29 cellular contexts compared by ENCODE assay signal in genomic region chr16:30768583-30769181, GRCh38. TPM values are rescaled to one million over a fixed set of nuclear protein-coding genes. Genes with fewer than 3 reads are reported as not detected.
DNase-seq lines count a peak whose midpoint lies in the region; ATAC-seq, FAIRE-seq and TF ChIP-seq lines count a peak whose summit lies in the region.
"Had no signal": no experiment of that assay in that cellular context is flagged by ENCODE, and none has a peak within 500 bp of the region (broad histone marks: within the 10 kb centered on the region; RNA-seq: fewer than 3 reads in every experiment).

No MANE protein-coding gene starts in this region.

- H3K9me2 ChIP-seq in OCI-LY7 (ENCODE audit: insufficient read depth, low read length): no peaks in the 10 kb centered on the region

- H3K79me2 ChIP-seq in OCI-LY7 (ENCODE audit: insufficient read depth, low read depth, low read length) (peaks cover under 1% of the 10 kb centered on the region; the same call in 1 of the 2 replicates), K562 (ENCODE audit: control insufficient read depth, insufficient read depth, low read length) (peaks cover 9% of the 10 kb centered on the region)

- H3K9me1 ChIP-seq in K562 (ENCODE audit: control insufficient read depth, insufficient read depth, low read length): no peaks in the 10 kb centered on the region

- no peak for FAIRE-seq in K562 (lab: Jason Lieb, UNC)

- TF ChIP-seq CTCF in OCI-LY7 (conservative IDR thresholded peaks at IDR 0.05; ENCODE audit: low read length): no peak
- TF ChIP-seq CTCF in K562 (IDR thresholded peaks at IDR 0.05 in 2 of 3, conservative IDR thresholded peaks at IDR 0.05 in 1 of 3; ENCODE audit: insufficient read depth in 2 of 3, low read depth in 1 of 3, low read length in 3 of 3): no peak
- no peak for TF ChIP-seq CTCF in lower lobe of right lung (IDR thresholded peaks at IDR 0.05)
- no peak for TF ChIP-seq CTCF in upper lobe of right lung (IDR thresholded peaks at IDR 0.05)
- no peak for TF ChIP-seq CTCF in adrenal gland (IDR thresholded peaks at IDR 0.05)

- no peak for TF ChIP-seq RAD21 in K562 (CRISPR knock-in tag; conservative IDR thresholded peaks at IDR 0.05 in 1 of 2, IDR thresholded peaks at IDR 0.05 in 1 of 2)

- no peaks in the 10 kb centered on the region for H3K9me3 Mint-ChIP-seq in activated naive CD8-positive, alpha-beta T cell treated with anti-CD3 and anti-CD28 coated beads, Interleukin-2, amount 50 U/mL, for 24 hours
- H3K9me3 Mint-ChIP-seq: activated B cell treated with CpG ODN at 0.5 μM for 24 hours; activated naive CD4-positive, alpha-beta T cell treated with anti-CD3 and anti-CD28 coated beads for 36 hours; naive thymus-derived CD4-positive, alpha-beta T cell had no signal

- H3K4me1 Mint-ChIP-seq in activated naive CD8-positive, alpha-beta T cell treated with anti-CD3 and anti-CD28 coated beads, Interleukin-2, amount 50 U/mL, for 24 hours: peaks cover 6% of the 10 kb centered on the region

- H3K27ac ChIP-seq in OCI-LY7 (ENCODE audit: low read depth, low read length, poor library complexity, severe bottlenecking) (no peak overlapping the region), K562 (ENCODE audit: extremely low read depth, low read depth, low read length) (no peak overlapping the region), lower lobe of right lung (no peak overlapping the region), upper lobe of right lung (no peak overlapping the region), adrenal gland (no peak overlapping the region)
- H3K27ac ChIP-seq: BLaER1 treated with 17β-estradiol and CSF1 and Interleukin-3, amounts not matched to agents 10 nM and 100 nM; coronary artery; psoas muscle; RWPE1; tibial nerve had no signal

- intact Hi-C loops in OCI-LY7 (cut with micrococcal nuclease; ENCODE audit: unreplicated experiment) (no loop called here), K562 (cut with micrococcal nuclease) (no loop called here), lower lobe of right lung (cut with DNase I) (no loop called here), upper lobe of right lung (cut with DNase I) (loop anchor here (10.0 kb wide), 1 partner anchor 54 kb away; no protein-coding TSS in a partner anchor), adrenal gland (cut with DNase I) (no loop called here)

- ATAC-seq in K562 (no peak), lower lobe of right lung (no peak), upper lobe of right lung (no peak), GM19455 (IDR thresholded peaks at IDR 0.05; ENCODE audit: unreplicated experiment) (no peak)
- no peak for ATAC-seq in activated naive CD8-positive, alpha-beta T cell treated with anti-CD3 and anti-CD28 coated beads, Interleukin-2, amount 50 U/mL, for 24 hours
- ATAC-seq: psoas muscle, sciatic nerve had no signal

- H3K9me3 ChIP-seq in OCI-LY7 (ENCODE audit: low read length) (no peaks in the 10 kb centered on the region), K562 (replicated peaks; ENCODE audit: control insufficient read depth, insufficient read depth, low read depth, low read length) (no peaks in the 10 kb centered on the region), lower lobe of right lung (no peaks in the 10 kb centered on the region), upper lobe of right lung (no peaks in the 10 kb centered on the region), adrenal gland (replicated peaks in 1 of 3) (no peaks in the 10 kb centered on the region)
- H3K9me3 ChIP-seq: BLaER1 treated with 17β-estradiol and CSF1 and Interleukin-3, amounts not matched to agents 10 nM and 100 nM; psoas muscle; tibial nerve had no signal

- whole genome bisulfite sequencing in K562 (ENCODE audit: insufficient coverage, low coverage, missing lambda C conversion rate): 94% methylated on average over 22 of the region's 23 CpGs
- 92 to 94% (median 94%) methylated on average over 22 to 23 of the region's 23 CpGs for WGBS in adrenal gland, 4 donors

- CTCF ChIA-PET in OCI-LY7 (lab: Charles Lee; ENCODE audit: unreplicated experiment): no interaction called here
- CTCF ChIA-PET in K562 (lab: Yijun Ruan, JAX; ENCODE audit: low intra/inter-chr PET ratio): no interaction called here

- H3K27me3 ChIP-seq in K562 (ENCODE audit: control insufficient read depth in 2 of 2, insufficient read depth in 2 of 2, low read length in 2 of 2) (no peaks in the 10 kb centered on the region), lower lobe of right lung (ENCODE audit: low read depth) (no peaks in the 10 kb centered on the region), upper lobe of right lung (no peaks in the 10 kb centered on the region), adrenal gland (no peaks in the 10 kb centered on the region)
- H3K27me3 ChIP-seq: BLaER1 treated with 17β-estradiol and CSF1 and Interleukin-3, amounts not matched to agents 10 nM and 100 nM; tibial nerve had no signal

- POLR2A ChIA-PET in OCI-LY7 (lab: Charles Lee): no interaction called here
- POLR2A ChIA-PET in K562 (lab: Yijun Ruan, JAX): interaction anchor here (1.0 to 2.9 kb wide), 5 partner anchors 10 to 21 kb away, joined by 3 to 14 read pairs (median 3); partner anchors contain the start of gene PHKG2

- H2AFZ ChIP-seq in OCI-LY7 (ENCODE audit: low read length) (no peak overlapping the region), K562 (ENCODE audit: low read depth, low read length) (no peak overlapping the region)

- H3K4me3 ChIP-seq in OCI-LY7 (ENCODE audit: low read depth, low read length, poor library complexity, severe bottlenecking) (no peak overlapping the region), K562 (no peak overlapping the region), lower lobe of right lung (no peak overlapping the region), upper lobe of right lung (no peak overlapping the region), adrenal gland (no peak overlapping the region)
- H3K4me3 ChIP-seq: BLaER1 treated with 17β-estradiol and CSF1 and Interleukin-3, amounts not matched to agents 10 nM and 100 nM; coronary artery; psoas muscle; tibial nerve had no signal

- H3K4me2 ChIP-seq in OCI-LY7 (ENCODE audit: low read length): no peak overlapping the region
- no peak overlapping the region for H3K4me2 ChIP-seq in K562 (ENCODE audit: insufficient read depth, low read length)
- H3K4me2 ChIP-seq: BLaER1 treated with 17β-estradiol and CSF1 and Interleukin-3, amounts not matched to agents 10 nM and 100 nM had no signal

- no peak overlapping the region for H3K4me3 Mint-ChIP-seq in activated naive CD8-positive, alpha-beta T cell treated with anti-CD3 and anti-CD28 coated beads, Interleukin-2, amount 50 U/mL, for 24 hours
- H3K4me3 Mint-ChIP-seq: activated B cell treated with CpG ODN at 0.5 μM for 24 hours; activated naive CD4-positive, alpha-beta T cell treated with anti-CD3 and anti-CD28 coated beads for 36 hours; naive thymus-derived CD4-positive, alpha-beta T cell had no signal

- DNase-seq in OCI-LY7 (ENCODE audit: low spot score): no peak
- DNase-seq in K562 (ENCODE audit: extremely low read depth in 1 of 4, low spot score in 3 of 4): no peak
- DNase-seq in lower lobe of right lung: peak; percentile 29
- DNase-seq in upper lobe of right lung: peak; percentile 48
- no peak for DNase-seq in adrenal gland
- no peak for DNase-seq in activated naive CD8-positive, alpha-beta T cell treated with anti-CD3 and anti-CD28 coated beads, Interleukin-2, amount 50 U/mL, for 24 hours
- DNase-seq: activated B cell treated with CpG ODN at 0.5 μM for 24 hours; activated naive CD4-positive, alpha-beta T cell treated with anti-CD3 and anti-CD28 coated beads for 36 hours; amygdala; DND-41; effector CD8-positive, alpha-beta T cell; erythroblast; GF-D8; GOT3; naive thymus-derived CD4-positive, alpha-beta T cell; NCI-H1092; NCI-H1694; NCI-H446 treated with DMSO at 0.1 percent for 48 hours; NCI-H82; occipital lobe; psoas muscle; stimulated activated CD4-positive, alpha-beta T cell treated with anti-CD3 and anti-CD28 coated beads, Interleukin-4, amount 100 ng/mL, for 1 hour; T-helper 1 cell had no signal

- peak overlapping the region in 1 of 2 experiments; percentile 13; a peak in 1 of 4 replicates for H3K9ac ChIP-seq in K562 (ENCODE audit: insufficient read depth in 1 of 2, low read depth in 2 of 2, low read length in 2 of 2)

- H3K4me1 ChIP-seq in OCI-LY7 (ENCODE audit: insufficient read depth, low read length, poor library complexity, severe bottlenecking) (peaks cover 19% of the 10 kb centered on the region), K562 (replicated peaks in 1 of 2; ENCODE audit: control insufficient read depth in 2 of 2, insufficient read depth in 2 of 2, low read length in 2 of 2) (peaks cover 1 to 21% of the 10 kb centered on the region in 2 experiments; a peak in 4 of 5 replicates), lower lobe of right lung (peaks cover 5% of the 10 kb centered on the region), upper lobe of right lung (peaks cover 5% of the 10 kb centered on the region), adrenal gland (replicated peaks in 1 of 2) (peaks cover 4 to 8% of the 10 kb centered on the region in 2 donors)

- no peaks in the 10 kb centered on the region for H4K20me1 ChIP-seq in OCI-LY7 (ENCODE audit: insufficient read depth, low read length)
- H4K20me1 ChIP-seq in K562 (replicated peaks; ENCODE audit: control insufficient read depth, insufficient read depth, low read length): 0 out of 2 replicates have a peak, but pooled peaks cover 5% of the 10 kb centered on the region

- no peaks in the 10 kb centered on the region for H3K27me3 Mint-ChIP-seq in activated naive CD8-positive, alpha-beta T cell treated with anti-CD3 and anti-CD28 coated beads, Interleukin-2, amount 50 U/mL, for 24 hours
- H3K27me3 Mint-ChIP-seq: activated B cell treated with CpG ODN at 0.5 μM for 24 hours; naive thymus-derived CD4-positive, alpha-beta T cell had no signal

- TF ChIP-seq POLR2A in K562 (conservative IDR thresholded peaks at IDR 0.05) (no peak), adrenal gland (IDR thresholded peaks at IDR 0.05) (no peak)

- no peak overlapping the region for H3K27ac Mint-ChIP-seq in activated naive CD8-positive, alpha-beta T cell treated with anti-CD3 and anti-CD28 coated beads, Interleukin-2, amount 50 U/mL, for 24 hours

- BruUV-seq in OCI-LY7 (replicated peaks; lab: Mats Ljungman, UMichigan) (TSS peak; percentile 69), K562 (replicated peaks; lab: Mats Ljungman, UMichigan) (TSS peak; percentile 30)

- H3K36me3 ChIP-seq in OCI-LY7 (ENCODE audit: insufficient read depth, low read length): peaks cover 100% of the 10 kb centered on the region
- peaks cover 98% of the 10 kb centered on the region for H3K36me3 ChIP-seq in K562 (ENCODE audit: control insufficient read depth, insufficient read depth, low read length)
- H3K36me3 ChIP-seq in lower lobe of right lung: peaks cover 100% of the 10 kb centered on the region
- H3K36me3 ChIP-seq in upper lobe of right lung: peaks cover 99% of the 10 kb centered on the region
- peaks cover 0 to 100% of the 10 kb centered on the region in 2 donors for H3K36me3 ChIP-seq in adrenal gland (replicated peaks in 1 of 2)

- in situ Hi-C loops in K562 (cut with MboI): no loop called here

- TF ChIP-seq EP300 in K562 (IDR thresholded peaks at IDR 0.05; ENCODE audit: low read length): no peak

- H3K36me3 Mint-ChIP-seq in activated naive CD8-positive, alpha-beta T cell treated with anti-CD3 and anti-CD28 coated beads, Interleukin-2, amount 50 U/mL, for 24 hours (ENCODE audit: low read depth): peaks cover 58% of the 10 kb centered on the region

RNA-seq across cellular contexts. Expression of gene RNF40, which starts 6.6 kb away (rescaled TPM):
- 54.8 and 70.5 TPM in 2 replicates for total RNA-seq in OCI-LY7 (2014; rRNA removed; shearing (Covaris generic))
- 108 and 120 TPM in 2 replicates for total RNA-seq in OCI-LY7 (2022)
- total RNA-seq in K562 (2011; cell fraction: chromatin; rRNA removed; ENCODE audit: low replicate concordance): 149 and 268 TPM in 2 replicates
- total RNA-seq in K562 (2011; cell fraction: nucleolus; rRNA removed): 112 and 115 TPM in 2 replicates
- 105 and 116 TPM in 2 replicates for total RNA-seq in K562 (2011; cell fraction: nucleoplasm; rRNA removed)
- total RNA-seq in K562 (2014; rRNA removed): 81.9 and 95.6 TPM in 2 replicates
- 73.7 and 81.5 TPM in 2 replicates for total RNA-seq in K562 (2014; rRNA removed; fragmentation: Illumina TruSeq; extraction: Trizol)
- total RNA-seq in K562 (2015; rRNA removed; fragmentation: Illumina TruSeq; extraction: Trizol): 76.4 and 82.9 TPM in 2 replicates
- total RNA-seq in K562 (2021): 124 and 129 TPM in 2 replicates
- polyA plus RNA-seq in K562 (2011; rRNA removed): 91.7 and 97.8 TPM in 2 replicates
- 60.8 and 77.4 TPM in 2 replicates for polyA plus RNA-seq in K562 (2011; cell fraction: cytosol; rRNA removed)
- 137 and 170 TPM in 2 replicates for polyA plus RNA-seq in K562 (2011; cell fraction: nucleus; rRNA removed)
- polyA plus RNA-seq in K562 (2012): 78.5 and 80.4 TPM in 2 replicates
- 107 and 115 TPM in 2 replicates for polyA plus RNA-seq in K562 (2014; fragmentation: Illumina TruSeq; extraction: Trizol)
- 1 to 10 TPM; 6.2 to 9.1 TPM for polyA plus RNA-seq in K562 (2014; fragmentation: Nextera tagmentation; extraction: Ambion mirVana)
- 68.2 and 75.6 TPM in 2 replicates for polyA plus RNA-seq in K562 (2014; rRNA removed)
- polyA minus RNA-seq in K562 (2011; rRNA and poly(A)+ RNA removed): 89.9 and 91.7 TPM in 2 replicates
- 61.7 and 77.1 TPM in 2 replicates for polyA minus RNA-seq in K562 (2011; cell fraction: cytosol; rRNA and poly(A)+ RNA removed)
- polyA minus RNA-seq in K562 (2011; cell fraction: nucleus; rRNA and poly(A)+ RNA removed): 39.2 and 51.2 TPM in 2 replicates
- total RNA-seq in lower lobe of right lung: 95.9 TPM
- total RNA-seq in upper lobe of right lung: 93.6 TPM
- total RNA-seq in adrenal gland: 100 to 1,000 TPM in 7 of 8 donors, 10 to 100 TPM in 1; 86.9 to 164 (median 109) TPM
- polyA plus RNA-seq in adrenal gland: 100 to 1,000 TPM; 121 to 143 (median 137) TPM

RNA-seq across cellular contexts. Expression of gene CFAP119, which starts 6.8 kb away (rescaled TPM):
- total RNA-seq in OCI-LY7 (2014; rRNA removed; shearing (Covaris generic)): 20.7 and 27.4 TPM in 2 replicates
- total RNA-seq in OCI-LY7 (2022) (25.0 and 27.4 TPM in 2 replicates), K562 (2014; rRNA removed) (16.1 and 18.5 TPM in 2 replicates), K562 (2014; rRNA removed; fragmentation: Illumina TruSeq; extraction: Trizol) (4.2 and 6.1 TPM in 2 replicates), K562 (2015; rRNA removed; fragmentation: Illumina TruSeq; extraction: Trizol) (7.0 and 7.4 TPM in 2 replicates), K562 (2021) (18.4 and 20.0 TPM in 2 replicates), lower lobe of right lung (11.1 TPM), upper lobe of right lung (5.5 TPM), adrenal gland (10 to 100 TPM in 2 of 8 donors, 1 to 10 TPM in 6; 2.3 to 12.8 (median 7.4) TPM)
- total RNA-seq in K562 (2011; cell fraction: chromatin; rRNA removed; ENCODE audit: low replicate concordance): 23.0 and 52.3 TPM in 2 replicates
- 44.0 and 46.5 TPM in 2 replicates for total RNA-seq in K562 (2011; cell fraction: nucleolus; rRNA removed)
- total RNA-seq in K562 (2011; cell fraction: nucleoplasm; rRNA removed): 24.7 and 39.0 TPM in 2 replicates
- polyA plus RNA-seq in K562 (2011; rRNA removed) (13.5 and 16.3 TPM in 2 replicates), K562 (2014; fragmentation: Illumina TruSeq; extraction: Trizol) (9.0 and 9.6 TPM in 2 replicates), K562 (2014; fragmentation: Nextera tagmentation; extraction: Ambion mirVana) (1 to 10 TPM; 5.5 to 6.2 TPM), K562 (2014; rRNA removed) (33.7 and 38.2 TPM in 2 replicates), adrenal gland (10 to 100 TPM in 2 of 3 donors, 1 to 10 TPM in 1; 6.3 to 37.6 (median 24.6) TPM)
- polyA plus RNA-seq in K562 (2011; cell fraction: cytosol; rRNA removed): 10.6 and 19.6 TPM in 2 replicates
- 107 and 225 TPM in 2 replicates for polyA plus RNA-seq in K562 (2011; cell fraction: nucleus; rRNA removed)
- 14.9 and 20.9 TPM in 2 replicates for polyA plus RNA-seq in K562 (2012)
- 1.2 and 2.5 TPM in 2 replicates for polyA minus RNA-seq in K562 (2011; rRNA and poly(A)+ RNA removed)
- polyA minus RNA-seq in K562 (2011; cell fraction: cytosol; rRNA and poly(A)+ RNA removed): 3.8 and 4.2 TPM in 2 replicates
- polyA minus RNA-seq in K562 (2011; cell fraction: nucleus; rRNA and poly(A)+ RNA removed): 16.9 and 21.3 TPM in 2 replicates

RNA-seq across cellular contexts. Expression of gene ZNF629, which starts 18.3 kb away (rescaled TPM):
- 1.9 and 2.5 TPM in 2 replicates for total RNA-seq in OCI-LY7 (2014; rRNA removed; shearing (Covaris generic))
- total RNA-seq in OCI-LY7 (2022): 1.0 and 1.1 TPM in 2 replicates
- total RNA-seq in K562 (2011; cell fraction: chromatin; rRNA removed; ENCODE audit: low replicate concordance): 6.8 and 16.5 TPM in 2 replicates
- total RNA-seq in K562 (2011; cell fraction: nucleolus; rRNA removed): 8.6 and 11.3 TPM in 2 replicates
- 6.7 and 7.3 TPM in 2 replicates for total RNA-seq in K562 (2011; cell fraction: nucleoplasm; rRNA removed)
- total RNA-seq in K562 (2014; rRNA removed): 13.8 and 14.9 TPM in 2 replicates
- total RNA-seq in K562 (2014; rRNA removed; fragmentation: Illumina TruSeq; extraction: Trizol): 6.7 and 7.3 TPM in 2 replicates
- 9.2 and 10.0 TPM in 2 replicates for total RNA-seq in K562 (2015; rRNA removed; fragmentation: Illumina TruSeq; extraction: Trizol)
- 16.5 and 18.8 TPM in 2 replicates for total RNA-seq in K562 (2021)
- polyA plus RNA-seq in K562 (2011; rRNA removed): 2.6 and 4.4 TPM in 2 replicates
- 4.0 and 5.6 TPM in 2 replicates for polyA plus RNA-seq in K562 (2011; cell fraction: cytosol; rRNA removed)
- polyA plus RNA-seq in K562 (2011; cell fraction: nucleus; rRNA removed): 7.1 and 10.9 TPM in 2 replicates
- 12.0 and 13.0 TPM in 2 replicates for polyA plus RNA-seq in K562 (2012)
- polyA plus RNA-seq in K562 (2014; fragmentation: Illumina TruSeq; extraction: Trizol): 11.6 and 12.4 TPM in 2 replicates
- polyA plus RNA-seq in K562 (2014; fragmentation: Nextera tagmentation; extraction: Ambion mirVana): under 1 TPM; 0.44 to 0.66 TPM
- polyA plus RNA-seq in K562 (2014; rRNA removed): 6.1 and 7.4 TPM in 2 replicates
- polyA minus RNA-seq in K562 (2011; rRNA and poly(A)+ RNA removed): 4.2 and 5.3 TPM in 2 replicates
- polyA minus RNA-seq in K562 (2011; cell fraction: cytosol; rRNA and poly(A)+ RNA removed): 9.2 and 9.8 TPM in 2 replicates
- polyA minus RNA-seq in K562 (2011; cell fraction: nucleus; rRNA and poly(A)+ RNA removed): 8.3 and 11.2 TPM in 2 replicates
- 11.9 TPM for total RNA-seq in lower lobe of right lung
- 13.3 TPM for total RNA-seq in upper lobe of right lung
- total RNA-seq in adrenal gland: 10 to 100 TPM; 19.5 to 27.0 (median 24.3) TPM
- polyA plus RNA-seq in adrenal gland: 10 to 100 TPM in 2 of 3 donors, 1 to 10 TPM in 1; 7.9 to 14.7 (median 13.6) TPM

RNA-seq across cellular contexts. Expression of gene PHKG2, which starts 20.5 kb away (rescaled TPM):
- total RNA-seq in OCI-LY7 (2014; rRNA removed; shearing (Covaris generic)): 37.6 and 40.5 TPM in 2 replicates
- total RNA-seq in OCI-LY7 (2022) (41.9 and 46.5 TPM in 2 replicates), K562 (2014; rRNA removed) (30.7 and 45.9 TPM in 2 replicates), K562 (2014; rRNA removed; fragmentation: Illumina TruSeq; extraction: Trizol) (18.3 and 21.2 TPM in 2 replicates), K562 (2015; rRNA removed; fragmentation: Illumina TruSeq; extraction: Trizol) (23.9 and 25.2 TPM in 2 replicates), K562 (2021) (39.7 and 40.7 TPM in 2 replicates), lower lobe of right lung (25.5 TPM), upper lobe of right lung (26.0 TPM), adrenal gland (10 to 100 TPM; 25.4 to 48.3 (median 35.1) TPM)
- total RNA-seq in K562 (2011; cell fraction: chromatin; rRNA removed; ENCODE audit: low replicate concordance): 128 and 290 TPM in 2 replicates
- total RNA-seq in K562 (2011; cell fraction: nucleolus; rRNA removed): 161 and 163 TPM in 2 replicates
- total RNA-seq in K562 (2011; cell fraction: nucleoplasm; rRNA removed): 157 and 194 TPM in 2 replicates
- polyA plus RNA-seq in K562 (2011; rRNA removed) (44.1 and 54.4 TPM in 2 replicates), K562 (2014; fragmentation: Illumina TruSeq; extraction: Trizol) (39.2 and 41.0 TPM in 2 replicates), K562 (2014; fragmentation: Nextera tagmentation; extraction: Ambion mirVana) (10 to 100 TPM in 1 of 2 experiments, 1 to 10 TPM in 1; 5.8 to 14.1 TPM), K562 (2014; rRNA removed) (50.4 and 54.2 TPM in 2 replicates), adrenal gland (10 to 100 TPM; 18.7 to 82.8 (median 58.5) TPM)
- 44.6 and 56.8 TPM in 2 replicates for polyA plus RNA-seq in K562 (2011; cell fraction: cytosol; rRNA removed)
- 182 and 233 TPM in 2 replicates for polyA plus RNA-seq in K562 (2011; cell fraction: nucleus; rRNA removed)
- 30.6 and 41.6 TPM in 2 replicates for polyA plus RNA-seq in K562 (2012)
- 19.6 and 26.2 TPM in 2 replicates for polyA minus RNA-seq in K562 (2011; rRNA and poly(A)+ RNA removed)
- 14.9 and 17.4 TPM in 2 replicates for polyA minus RNA-seq in K562 (2011; cell fraction: cytosol; rRNA and poly(A)+ RNA removed)
- 36.2 and 39.6 TPM in 2 replicates for polyA minus RNA-seq in K562 (2011; cell fraction: nucleus; rRNA and poly(A)+ RNA removed)

Comparison
In these comparisons a context has a peak if more than half of its experiments do, and no peak if none do; other contexts are left out.
1. DNase-seq: peak in lower lobe of right lung (single experiment) and upper lobe of right lung (single experiment); none in OCI-LY7 (single experiment), K562 (0 of 4), adrenal gland (0 of 7) and activated naive CD8-positive, alpha-beta T cell treated with anti-CD3 and anti-CD28 coated beads, Interleukin-2, amount 50 U/mL, for 24 hours (single experiment).